16 cellular contexts compared by ENCODE assay signal in the genomic region with DNA sequence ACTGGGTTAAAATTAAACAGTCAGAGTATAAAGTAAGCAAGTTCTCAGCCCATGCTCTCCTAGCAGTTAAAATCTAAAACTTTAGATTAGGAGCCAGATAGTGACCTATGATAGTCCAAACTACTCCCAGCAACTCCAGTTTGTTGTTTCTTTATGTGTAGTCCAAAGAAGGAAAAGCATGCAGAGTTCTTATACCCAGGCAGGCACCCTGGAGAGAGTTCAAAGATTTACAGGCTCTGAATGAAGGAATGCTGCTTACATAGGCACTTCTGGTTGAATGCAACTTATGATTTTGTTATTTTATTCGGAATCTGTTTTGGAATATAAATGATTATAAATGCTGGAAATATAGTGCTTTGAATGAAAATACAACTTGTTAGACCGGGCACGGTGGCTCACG.
DNase-seq lines count a peak whose midpoint lies in the region; ATAC-seq and TF ChIP-seq lines count a peak whose summit lies in the region.
"Had no signal": no experiment of that assay in that cellular context is flagged by ENCODE, and none has a peak within 500 bp of the region (broad histone marks: within the 10 kb centered on the region; RNA-seq: fewer than 3 reads in every experiment).

No MANE protein-coding gene starts in this region.

- CTCF ChIA-PET in CD4-positive, alpha-beta memory T cell (lab: Charles Lee; ENCODE audit: partially characterized antibody) = no interaction called here

- no peak for TF ChIP-seq POLR2A in sigmoid colon (IDR thresholded peaks at IDR 0.05)

- POLR2A ChIA-PET in CD4-positive, alpha-beta memory T cell (lab: Charles Lee; ENCODE audit: partially characterized antibody) = no interaction called here

- H3K27ac ChIP-seq in left ventricle myocardium inferior (replicated peaks) (peak overlapping the region; percentile 66), right cardiac atrium (ENCODE audit: low read length) (no peak overlapping the region), sigmoid colon (peak overlapping the region in 3 of 4 donors; percentile 54 to 71 (median 68))
- H3K27ac ChIP-seq in CD4-positive, alpha-beta memory T cell (ENCODE audit: low read depth, low read length) = no peak overlapping the region
- H3K27ac ChIP-seq: 22Rv1, BLaER1 had no signal

- no peaks in the 10 kb centered on the region for H3K9me3 Mint-ChIP-seq in CD4-positive, alpha-beta memory T cell
- H3K9me3 Mint-ChIP-seq: HFFc6 had no signal

- DNase-seq in left ventricle myocardium inferior (no peak), right cardiac atrium (no peak), left colon (no peak), sigmoid colon (no peak), ACHN (no peak), GM19238 (ENCODE audit: insufficient read length, low spot score) (no peak)
- no peak for DNase-seq in CD4-positive, alpha-beta memory T cell
- DNase-seq: HFFc6, NCI-H1436, NCI-H2029, NCI-H748 treated with DMSO at 0.1 percent for 48 hours, RPMI8226, SIG-M5 had no signal

- H3K4me1 Mint-ChIP-seq in CD4-positive, alpha-beta memory T cell = no peaks in the 10 kb centered on the region

- 94% methylated on average over 4 of the region's 4 CpGs for WGBS in right cardiac atrium
- WGBS in sigmoid colon, 2 donors = 84 to 86% methylated on average over 4 of the region's 4 CpGs

- no peak overlapping the region for H3K27ac Mint-ChIP-seq in CD4-positive, alpha-beta memory T cell
- H3K27ac Mint-ChIP-seq: HFFc6 had no signal

- H3K4me3 ChIP-seq in left ventricle myocardium inferior (no peak overlapping the region), right cardiac atrium (ENCODE audit: low read length) (no peak overlapping the region), sigmoid colon (no peak overlapping the region)
- H3K4me3 ChIP-seq in CD4-positive, alpha-beta memory T cell (ENCODE audit: low read length in 2 of 2) = no peak overlapping the region
- H3K4me3 ChIP-seq: BLaER1 had no signal

- H3K27me3 ChIP-seq in left ventricle myocardium inferior (ENCODE audit: low read depth) (no peaks in the 10 kb centered on the region), right cardiac atrium (ENCODE audit: control insufficient read depth, insufficient read depth) (no peaks in the 10 kb centered on the region), sigmoid colon (no peaks in the 10 kb centered on the region)
- H3K27me3 ChIP-seq in CD4-positive, alpha-beta memory T cell (ENCODE audit: insufficient read depth, low read length) = no peaks in the 10 kb centered on the region
- H3K27me3 ChIP-seq: BLaER1 had no signal

- H3K36me3 ChIP-seq in left ventricle myocardium inferior (peaks cover 32% of the 10 kb centered on the region), sigmoid colon (peaks cover 0 to 27% (median 0%) of the 10 kb centered on the region in 4 donors)
- H3K36me3 ChIP-seq in CD4-positive, alpha-beta memory T cell (ENCODE audit: insufficient read depth, low read length) = no peaks in the 10 kb centered on the region
- H3K36me3 ChIP-seq: BLaER1 had no signal

- in situ Hi-C loops in ACHN (cut with HindIII; ENCODE audit: low pct_ligation_motif_present, low pct_unique_long_range_greater_than_20kb, low sequenced_read_pairs) = no loop called here

- no peak for TF ChIP-seq EP300 in sigmoid colon (IDR thresholded peaks at IDR 0.05)

- TF ChIP-seq CTCF in left ventricle myocardium inferior (IDR thresholded peaks at IDR 0.05; ENCODE audit: borderline replicate concordance) (no peak), sigmoid colon (IDR thresholded peaks at IDR 0.05) (no peak)

- H3K4me3 Mint-ChIP-seq in CD4-positive, alpha-beta memory T cell = no peak overlapping the region
- H3K4me3 Mint-ChIP-seq: HFFc6 had no signal

- no peaks in the 10 kb centered on the region for H3K27me3 Mint-ChIP-seq in CD4-positive, alpha-beta memory T cell

- H3K4me1 ChIP-seq in left ventricle myocardium inferior = peaks cover 37% of the 10 kb centered on the region
- no peaks in the 10 kb centered on the region for H3K4me1 ChIP-seq in right cardiac atrium (ENCODE audit: control insufficient read depth, insufficient read depth, low read length)
- H3K4me1 ChIP-seq in sigmoid colon = peaks cover 0 to 32% (median 23%) of the 10 kb centered on the region in 4 donors
- H3K4me1 ChIP-seq in CD4-positive, alpha-beta memory T cell (ENCODE audit: insufficient read depth, low read length) = no peaks in the 10 kb centered on the region

- ATAC-seq in right cardiac atrium (no peak), left colon (peak; percentile 30), HG02870 (IDR thresholded peaks at IDR 0.05; ENCODE audit: unreplicated experiment) (no peak)

- intact Hi-C loops in left ventricle myocardium inferior (cut with micrococcal nuclease) (no loop called here), right cardiac atrium (cut with DNase I) (no loop called here), left colon (cut with DNase I, micrococcal nuclease) (no loop called here), sigmoid colon (cut with DNase I) (no loop called here)
- intact Hi-C loops in CD4-positive, alpha-beta memory T cell (cut with micrococcal nuclease) = no loop called here

- H3K36me3 Mint-ChIP-seq in CD4-positive, alpha-beta memory T cell = peaks cover 15 to 26% of the 10 kb centered on the region in 2 donors

- H3K9me3 ChIP-seq in left ventricle myocardium inferior (replicated peaks) (peaks cover 4% of the 10 kb centered on the region), right cardiac atrium (ENCODE audit: control insufficient read depth, low read length) (no peaks in the 10 kb centered on the region), sigmoid colon (no peaks in the 10 kb centered on the region)
- no peaks in the 10 kb centered on the region for H3K9me3 ChIP-seq in CD4-positive, alpha-beta memory T cell (ENCODE audit: control insufficient read depth in 1 of 2, low read length in 2 of 2)
- H3K9me3 ChIP-seq: BLaER1 had no signal

Comparison
In these comparisons a context has a peak if more than half of its experiments do, and no peak if none do; other contexts are left out.
1. H3K27ac ChIP-seq: peak in left ventricle myocardium inferior (single experiment) and sigmoid colon (3 of 4); none in right cardiac atrium (single experiment) and CD4-positive, alpha-beta memory T cell (single experiment).